ENCODE assay signal across 16 cellular contexts in the genomic region with DNA sequence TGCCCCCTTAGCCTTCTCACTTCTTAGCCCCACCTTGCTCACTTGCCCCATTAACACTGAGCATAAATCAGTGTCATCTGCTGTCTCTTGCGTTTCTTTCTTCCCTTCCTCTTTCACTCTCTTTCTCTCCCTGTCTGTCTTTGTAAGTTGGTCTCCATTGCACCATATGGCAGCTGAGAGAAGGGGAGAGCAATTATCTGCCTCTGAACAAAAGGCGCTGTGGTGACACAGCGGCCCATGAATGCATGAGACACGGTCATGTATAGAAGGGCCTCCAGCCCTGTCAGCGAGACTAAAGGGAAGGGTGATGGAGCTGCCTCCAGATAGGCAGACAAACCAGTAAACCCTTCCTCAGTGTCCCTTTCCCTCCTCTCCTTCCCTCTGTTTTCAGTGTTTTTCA.
A peak's percentile ranks its signal among the peaks of the same experiment; 100 is the strongest.
DNase-seq lines count a peak whose midpoint lies in the region; ATAC-seq, FAIRE-seq and TF ChIP-seq lines count a peak whose summit lies in the region.
"Had no signal": no experiment of that assay in that cellular context is flagged by ENCODE, and none has a peak within 500 bp of the region (broad histone marks: within the 10 kb centered on the region; RNA-seq: fewer than 3 reads in every experiment).

No MANE protein-coding gene starts in this region.

- WGBS in H1 (ENCODE audit: extremely low coverage in 1 of 2, insufficient coverage in 1 of 2, insufficient read length in 1 of 2, insufficient replicate concordance in 2 of 2, low coverage in 1 of 2, low lambda C conversion rate in 2 of 2, missing lambda C conversion rate in 1 of 2), 2 experiments: 91% methylated on average over 5 of the region's 5 CpGs; no CpG with 5 or more reads in 1 of the 2 experiments

- H3K27me3 Mint-ChIP-seq in CD8-positive, alpha-beta T cell (ENCODE audit: low read depth): no peaks in the 10 kb centered on the region
- H3K27me3 Mint-ChIP-seq: T-cell had no signal

- CTCF ChIA-PET in H1 (lab: Charles Lee; ENCODE audit: partially characterized antibody): interaction anchor here (1.0 to 1.6 kb wide), 2 partner anchors 9 to 497 kb away, joined by 3 to 7 read pairs; no protein-coding TSS in a partner anchor
- CTCF ChIA-PET in CD8-positive, alpha-beta T cell (lab: Charles Lee): no interaction called here

- H3K27me3 ChIP-seq in H1 (replicated peaks in 1 of 4; ENCODE audit: control insufficient read depth in 3 of 4, extremely low read depth in 1 of 4, insufficient read depth in 3 of 4, low read length in 3 of 4): no peaks in the 10 kb centered on the region
- no peaks in the 10 kb centered on the region for H3K27me3 ChIP-seq in CD8-positive, alpha-beta T cell (ENCODE audit: insufficient read depth, low read length)
- H3K27me3 ChIP-seq: body of pancreas had no signal

- H4K20me1 ChIP-seq in H1 (replicated peaks in 1 of 2; ENCODE audit: control insufficient read depth in 1 of 2, insufficient read depth in 2 of 2, low read length in 2 of 2): no peaks in the 10 kb centered on the region

- no peak for TF ChIP-seq EP300 in H1 (IDR thresholded peaks at IDR 0.05; ENCODE audit: borderline replicate concordance in 1 of 2, low read depth in 2 of 2, low read length in 2 of 2)

- DNase-seq in NCI-H510A treated with DMSO at 0.1 percent for 48 hours (lab: John Stamatoyannopoulos, UW) (peak; percentile 26), NCI-H510A (lab: John Stamatoyannopoulos, UW) (no peak), NCI-H748 (lab: John Stamatoyannopoulos, UW; ENCODE audit: unreplicated experiment) (peak; percentile 82), H1 (ENCODE audit: low read depth in 1 of 2, low spot score in 2 of 2) (no peak), coronary artery (ENCODE audit: low spot score) (no peak), OCI-M1 (lab: John Stamatoyannopoulos, UW) (no peak)
- DNase-seq in CD8-positive, alpha-beta T cell: no peak
- DNase-seq: activated naive CD4-positive, alpha-beta T cell treated with anti-CD3 and anti-CD28 coated beads for 36 hours; body of pancreas; dermis blood vessel endothelial cell; EL; NCI-H2029 treated with DMSO at 0.1 percent for 48 hours; T-cell had no signal

- H2AK5ac ChIP-seq in H1 (ENCODE audit: low read depth, low read length): no peak overlapping the region

- no peaks in the 10 kb centered on the region for H3K79me2 ChIP-seq in H1 (ENCODE audit: control insufficient read depth in 1 of 2, insufficient read depth in 2 of 2, low read length in 2 of 2)

- no peak overlapping the region for H3K27ac ChIP-seq in H1 (ENCODE audit: low read depth, low read length)
- H3K27ac ChIP-seq in coronary artery: no peak overlapping the region
- H3K27ac ChIP-seq in CD8-positive, alpha-beta T cell (ENCODE audit: low read depth, low read length): no peak overlapping the region
- H3K27ac ChIP-seq: body of pancreas had no signal

- H3K23ac ChIP-seq in H1 (ENCODE audit: insufficient read length): no peak overlapping the region

- H3K36me3 ChIP-seq in H1 (ENCODE audit: control insufficient read depth in 2 of 4, insufficient read depth in 4 of 4, low read length in 3 of 4): no peaks in the 10 kb centered on the region
- no peaks in the 10 kb centered on the region for H3K36me3 ChIP-seq in CD8-positive, alpha-beta T cell (ENCODE audit: insufficient read depth, low read length)

- no peak overlapping the region for H3K4ac ChIP-seq in H1 (replicated peaks; ENCODE audit: insufficient read length, low read depth, low read length)

- H4K91ac ChIP-seq in H1 (replicated peaks; ENCODE audit: insufficient read length, low read length): no peak overlapping the region

- TF ChIP-seq CTCF in H1 (IDR thresholded peaks at IDR 0.05; ENCODE audit: control extremely low read depth in 1 of 3, insufficient read depth in 1 of 3, low read depth in 1 of 3, low read length in 3 of 3) (no peak), coronary artery (IDR thresholded peaks at IDR 0.05) (no peak)
- TF ChIP-seq CTCF in CD8-positive, alpha-beta T cell (IDR thresholded peaks at IDR 0.05): no peak

- no peak overlapping the region for H4K5ac ChIP-seq in H1 (ENCODE audit: insufficient read length, low read depth, low read length)

- H2BK120ac ChIP-seq in H1 (replicated peaks; ENCODE audit: low read depth, low read length): no peak overlapping the region

- intact Hi-C loops in CD8-positive, alpha-beta T cell (cut with DNase I, micrococcal nuclease): no loop called here

- H3K23me2 ChIP-seq in H1 (ENCODE audit: low read depth, low read length): no peaks in the 10 kb centered on the region

- no peak overlapping the region for H3K14ac ChIP-seq in H1 (ENCODE audit: insufficient read length)

- H3K9me3 Mint-ChIP-seq in CD8-positive, alpha-beta T cell: no peaks in the 10 kb centered on the region
- H3K9me3 Mint-ChIP-seq: activated naive CD4-positive, alpha-beta T cell treated with anti-CD3 and anti-CD28 coated beads for 36 hours had no signal

- H3K9me3 ChIP-seq in H1 (ENCODE audit: insufficient read depth in 2 of 2, low read depth in 1 of 2, low read length in 1 of 2): peaks cover 0 to 2% of the 10 kb centered on the region in 2 experiments; a peak in 1 of 4 replicates
- H3K9me3 ChIP-seq in CD8-positive, alpha-beta T cell (ENCODE audit: low read length): no peaks in the 10 kb centered on the region
- H3K9me3 ChIP-seq: body of pancreas had no signal

- H3K27ac Mint-ChIP-seq in CD8-positive, alpha-beta T cell: no peak overlapping the region
- H3K27ac Mint-ChIP-seq: activated naive CD4-positive, alpha-beta T cell treated with anti-CD3 and anti-CD28 coated beads for 36 hours; CD14-positive monocyte; T-cell had no signal

- FAIRE-seq in H1 (lab: Jason Lieb, UNC): no peak
- FAIRE-seq: A204.1 had no signal

- no peak for ATAC-seq in GM18907 (IDR thresholded peaks at IDR 0.05; ENCODE audit: unreplicated experiment)
- ATAC-seq in CD8-positive, alpha-beta T cell: no peak
- ATAC-seq: body of pancreas, T-cell had no signal

- H3K9ac ChIP-seq in H1 (replicated peaks in 1 of 4; ENCODE audit: extremely low read depth in 1 of 4, low read depth in 3 of 4, low read length in 3 of 4): no peak overlapping the region

- H3K4me1 Mint-ChIP-seq in CD8-positive, alpha-beta T cell (ENCODE audit: low read depth): no peaks in the 10 kb centered on the region
- H3K4me1 Mint-ChIP-seq: CD14-positive monocyte, T-cell had no signal

- peak overlapping the region; percentile 20; the same call in 1 of the 2 replicates for H2BK12ac ChIP-seq in H1 (ENCODE audit: low read depth, low read length)

- H3K36me3 Mint-ChIP-seq in CD8-positive, alpha-beta T cell: no peaks in the 10 kb centered on the region
- H3K36me3 Mint-ChIP-seq: CD14-positive monocyte, T-cell had no signal

- no peak overlapping the region for H2BK15ac ChIP-seq in H1 (ENCODE audit: low read length)

- no peak overlapping the region for H3K4me3 Mint-ChIP-seq in CD8-positive, alpha-beta T cell
- H3K4me3 Mint-ChIP-seq: activated naive CD4-positive, alpha-beta T cell treated with anti-CD3 and anti-CD28 coated beads for 36 hours; CD14-positive monocyte; T-cell had no signal

- no peaks in the 10 kb centered on the region for H3K79me1 ChIP-seq in H1 (ENCODE audit: low read depth, low read length)

- H4K8ac ChIP-seq in H1 (ENCODE audit: extremely low read depth, insufficient read depth, low read length): no peak overlapping the region

- H3K18ac ChIP-seq in H1 (ENCODE audit: extremely low read depth, low read length): no peak overlapping the region

- H3K56ac ChIP-seq in H1 (replicated peaks; ENCODE audit: insufficient read length, low read depth, low read length): no peak overlapping the region

- no peak overlapping the region for H3K4me3 ChIP-seq in H1 (ENCODE audit: extremely low read depth in 1 of 4, insufficient read depth in 2 of 4, low read depth in 3 of 4, low read length in 4 of 4)
- H3K4me3 ChIP-seq in coronary artery: no peak overlapping the region
- H3K4me3 ChIP-seq in CD8-positive, alpha-beta T cell (ENCODE audit: low read depth, low read length): no peak overlapping the region
- H3K4me3 ChIP-seq: body of pancreas had no signal

- H2AFZ ChIP-seq in H1 (ENCODE audit: low read length): peak overlapping the region; percentile 82

- TF ChIP-seq RAD21 in H1 (IDR thresholded peaks at IDR 0.05 in 1 of 2, conservative IDR thresholded peaks at IDR 0.05 in 1 of 2; ENCODE audit: low read depth in 2 of 2, low read length in 2 of 2): no peak

- no peak overlapping the region for H2BK5ac ChIP-seq in H1 (ENCODE audit: low read depth, low read length)

- no peak overlapping the region for H2BK20ac ChIP-seq in H1 (ENCODE audit: low read length)

- no peaks in the 10 kb centered on the region for H3K4me1 ChIP-seq in H1 (replicated peaks in 1 of 4; ENCODE audit: control insufficient read depth in 3 of 4, insufficient read depth in 4 of 4, low read length in 3 of 4)
- H3K4me1 ChIP-seq in CD8-positive, alpha-beta T cell (ENCODE audit: insufficient read depth, low read length): no peaks in the 10 kb centered on the region
- H3K4me1 ChIP-seq: body of pancreas had no signal

- POLR2A ChIA-PET in H1 (lab: Charles Lee; ENCODE audit: partially characterized antibody): no interaction called here
- POLR2A ChIA-PET in CD8-positive, alpha-beta T cell (lab: Charles Lee): no interaction called here

- no peak for TF ChIP-seq POLR2A in H1 (IDR thresholded peaks at IDR 0.05; ENCODE audit: control extremely low read depth in 1 of 2, low read depth in 2 of 2, low read length in 2 of 2)

- H3K4me2 ChIP-seq in H1 (ENCODE audit: insufficient read depth in 1 of 2, low read depth in 2 of 2, low read length in 2 of 2): no peak overlapping the region

TF ChIP-seq in H1, 55 proteins besides CTCF, POLR2A, EP300 and RAD21 (continues in another document):
- TF ChIP-seq HDAC6 (IDR thresholded peaks at IDR 0.05; ENCODE audit: low read depth, low read length): no peak
- TF ChIP-seq FOSL1 (IDR thresholded peaks at IDR 0.05; ENCODE audit: insufficient read depth, low read depth, low read length): no peak
- TF ChIP-seq RXRA (IDR thresholded peaks at IDR 0.05; ENCODE audit: insufficient read depth, low read depth, low read length): no peak
- TF ChIP-seq SRF (IDR thresholded peaks at IDR 0.05; ENCODE audit: low read depth, low read length): no peak
- TF ChIP-seq KDM5A (IDR thresholded peaks at IDR 0.05; ENCODE audit: low read length): no peak
- no peak for TF ChIP-seq ASH2L (IDR thresholded peaks at IDR 0.05; ENCODE audit: low read length)
- TF ChIP-seq YY1 (IDR thresholded peaks at IDR 0.05; ENCODE audit: low read depth, low read length): no peak
- TF ChIP-seq KDM4A (IDR thresholded peaks at IDR 0.05; ENCODE audit: low read depth, low read length, severe bottlenecking): no peak
- TF ChIP-seq PHF8 (conservative IDR thresholded peaks at IDR 0.05; ENCODE audit: low read depth, low read length): no peak
- no peak for TF ChIP-seq CBX8 (IDR thresholded peaks at IDR 0.05; ENCODE audit: borderline replicate concordance, low read depth, low read length)
- TF ChIP-seq SP1 (IDR thresholded peaks at IDR 0.05; ENCODE audit: low read depth, low read length): no peak
- no peak for TF ChIP-seq BCL11A (IDR thresholded peaks at IDR 0.05; ENCODE audit: low read depth in 2 of 2, low read length in 2 of 2)
- no peak for TF ChIP-seq ZNF274 (IDR thresholded peaks at IDR 0.05; ENCODE audit: borderline replicate concordance, extremely low read depth, low read length)
- no peak for TF ChIP-seq SP4 (IDR thresholded peaks at IDR 0.05; ENCODE audit: low read length)

Comparison
In these comparisons a context has a peak if more than half of its experiments do, and no peak if none do; other contexts are left out.
1. DNase-seq: peak in NCI-H510A treated with DMSO at 0.1 percent for 48 hours (single experiment) and NCI-H748 (single experiment); none in NCI-H510A (single experiment), H1 (0 of 2), coronary artery (single experiment), CD8-positive, alpha-beta T cell (0 of 7) and OCI-M1 (single experiment).